In genomic region chr12:108565976-108566375, GRCh38 we compare ENCODE assay signal across 8 cellular contexts. TPM values are rescaled to one million over a fixed set of nuclear protein-coding genes. Genes with fewer than 3 reads are reported as not detected.
DNase-seq lines count a peak whose midpoint lies in the region; ATAC-seq and TF ChIP-seq lines count a peak whose summit lies in the region.

No MANE protein-coding gene starts in this region.

- no peak overlapping the region for H3K4me3 Mint-ChIP-seq in activated CD8-positive, alpha-beta T cell treated with anti-CD3 and anti-CD28 coated beads for 36 hours

- H3K4me1 Mint-ChIP-seq in activated CD8-positive, alpha-beta T cell treated with anti-CD3 and anti-CD28 coated beads for 36 hours (ENCODE audit: low read depth) = peaks cover 67% of the 10 kb centered on the region

- POLR2A ChIA-PET in activated CD8-positive, alpha-beta T cell treated with anti-CD3 and anti-CD28 coated beads for 36 hours (lab: Charles Lee) = interaction anchor here (0.5 to 14.9 kb wide), 4 partner anchors 52 to 258 kb away, joined by 3 to 225 read pairs (median 42); partner anchors contain the start of gene SELPLG
- POLR2A ChIA-PET in HEK293T (lab: Yijun Ruan, JAX) = no interaction called here

- peak overlapping the region; percentile 51 for H3K27ac ChIP-seq in effector memory CD4-positive, alpha-beta T cell (ENCODE audit: insufficient read depth, low read length, poor library complexity, severe bottlenecking)

- H3K9me3 ChIP-seq in effector memory CD4-positive, alpha-beta T cell (ENCODE audit: control insufficient read depth, low read length) = no peaks in the 10 kb centered on the region

- peaks cover 35% of the 10 kb centered on the region for H3K4me1 ChIP-seq in effector memory CD4-positive, alpha-beta T cell (ENCODE audit: control insufficient read depth, insufficient read depth, low read length, poor library complexity, severe bottlenecking)

- H3K36me3 ChIP-seq in effector memory CD4-positive, alpha-beta T cell (ENCODE audit: control insufficient read depth, insufficient read depth, low read length) = peaks cover 38% of the 10 kb centered on the region
- H3K36me3 ChIP-seq in H7 (replicated peaks; ENCODE audit: control insufficient read depth, insufficient read depth, low read length) = peaks cover 39% of the 10 kb centered on the region

- no peak for ATAC-seq in activated CD8-positive, alpha-beta T cell treated with anti-CD3 and anti-CD28 coated beads for 36 hours
- ATAC-seq in GM21526 (IDR thresholded peaks at IDR 0.05; ENCODE audit: low FRiP score, unreplicated experiment) = no peak

- H3K27me3 Mint-ChIP-seq in activated CD8-positive, alpha-beta T cell treated with anti-CD3 and anti-CD28 coated beads for 36 hours = no peaks in the 10 kb centered on the region

- intact Hi-C loops in activated CD8-positive, alpha-beta T cell treated with anti-CD3 and anti-CD28 coated beads for 36 hours (cut with micrococcal nuclease) = loop anchor here (10.0 kb wide), 1 partner anchor 389 kb away; no protein-coding TSS in a partner anchor

- H3K9me3 Mint-ChIP-seq in activated CD8-positive, alpha-beta T cell treated with anti-CD3 and anti-CD28 coated beads for 36 hours = no peaks in the 10 kb centered on the region

- no peak overlapping the region for H3K4me3 ChIP-seq in effector memory CD4-positive, alpha-beta T cell (ENCODE audit: insufficient read depth, low read depth, low read length, poor library complexity, severe bottlenecking)
- no peak overlapping the region for H3K4me3 ChIP-seq in H7 (ENCODE audit: insufficient read depth, low read depth, low read length)

- peaks cover 57% of the 10 kb centered on the region for H3K36me3 Mint-ChIP-seq in activated CD8-positive, alpha-beta T cell treated with anti-CD3 and anti-CD28 coated beads for 36 hours (ENCODE audit: low read depth)

- peak overlapping the region; percentile 75 for H3K27ac Mint-ChIP-seq in activated CD8-positive, alpha-beta T cell treated with anti-CD3 and anti-CD28 coated beads for 36 hours

- TF ChIP-seq CTCF in activated CD8-positive, alpha-beta T cell treated with anti-CD3 and anti-CD28 coated beads for 36 hours (IDR thresholded peaks at IDR 0.05) = no peak

- CTCF ChIA-PET in activated CD8-positive, alpha-beta T cell treated with anti-CD3 and anti-CD28 coated beads for 36 hours (lab: Charles Lee) = interaction anchor here (1.6 to 24.3 kb wide), 6 partner anchors 50 to 238 kb away, joined by 6 to 645 read pairs (median 28); partner anchors contain the start of gene SELPLG
- CTCF ChIA-PET in HEK293T (lab: Yijun Ruan, JAX) = interaction anchor here (1.7 kb wide), 1 partner anchor 52 kb away, joined by 4 read pairs; no protein-coding TSS in a partner anchor

- DNase-seq in EL (peak; percentile 85), NCI-H2029 treated with DMSO at 0.1 percent for 48 hours (lab: John Stamatoyannopoulos, UW) (peak; percentile 65), occipital lobe (lab: John Stamatoyannopoulos, UW) (peak; percentile 16), H7 (no peak), HEK293T (ENCODE audit: extremely low spot score) (no peak)
- DNase-seq in activated CD8-positive, alpha-beta T cell treated with anti-CD3 and anti-CD28 coated beads for 36 hours = peak; percentile 81
- peak; percentile 45 to 56 (median 50) for DNase-seq in effector memory CD4-positive, alpha-beta T cell

- no peaks in the 10 kb centered on the region for H3K27me3 ChIP-seq in effector memory CD4-positive, alpha-beta T cell (replicated peaks; ENCODE audit: control insufficient read depth, insufficient read depth, low read length, poor library complexity, severe bottlenecking)
- H3K27me3 ChIP-seq in H7 (ENCODE audit: control insufficient read depth, insufficient read depth, low read length) = no peaks in the 10 kb centered on the region

TF ChIP-seq in HEK293T, 16 proteins besides CTCF, POLR2A, EP300 and RAD21:
- no peak for TF ChIP-seq ELF4 (IDR thresholded peaks at IDR 0.05)
- no peak for TF ChIP-seq TARDBP (IDR thresholded peaks at IDR 0.05)
- TF ChIP-seq FOXA1 (IDR thresholded peaks at IDR 0.05) = no peak
- TF ChIP-seq HDGF (IDR thresholded peaks at IDR 0.05; ENCODE audit: borderline replicate concordance) = no peak
- TF ChIP-seq NFRKB (IDR thresholded peaks at IDR 0.05) = no peak
- TF ChIP-seq ARNT (IDR thresholded peaks at IDR 0.05) = no peak
- no peak for TF ChIP-seq CTBP1 (IDR thresholded peaks at IDR 0.05; ENCODE audit: borderline replicate concordance)
- TF ChIP-seq FOXM1 (IDR thresholded peaks at IDR 0.05; ENCODE audit: borderline replicate concordance) = no peak
- no peak for TF ChIP-seq PKNOX1 (IDR thresholded peaks at IDR 0.05)
- no peak for TF ChIP-seq BHLHE40 (IDR thresholded peaks at IDR 0.05; ENCODE audit: borderline replicate concordance)
- no peak for TF ChIP-seq L3MBTL2 (conservative IDR thresholded peaks at IDR 0.05)
- TF ChIP-seq SP1 (IDR thresholded peaks at IDR 0.05) = no peak
- no peak for TF ChIP-seq ZNF384 (IDR thresholded peaks at IDR 0.05)

RNA-seq across cellular contexts. Expression of gene ISCU, which starts 3.6 kb away (rescaled TPM):
- total RNA-seq in activated CD8-positive, alpha-beta T cell treated with anti-CD3 and anti-CD28 coated beads for 36 hours = 10 to 100 TPM; 69.4 to 70.5 TPM
- total RNA-seq in occipital lobe = 36.2 TPM
- total RNA-seq in H7 (2014; rRNA removed; shearing (Covaris generic)) = 89.3 and 97.3 TPM in 2 replicates

RNA-seq across cellular contexts. Expression of gene SART3, which starts 5.0 kb away (rescaled TPM):
- 10 to 100 TPM; 80.1 to 81.4 TPM for total RNA-seq in activated CD8-positive, alpha-beta T cell treated with anti-CD3 and anti-CD28 coated beads for 36 hours
- total RNA-seq in occipital lobe = 66.0 TPM
- total RNA-seq in H7 (2014; rRNA removed; shearing (Covaris generic)) = 89.7 and 124 TPM in 2 replicates

RNA-seq across cellular contexts. Expression of gene TMEM119, which starts 31.9 kb away (rescaled TPM):
- not detected for total RNA-seq in activated CD8-positive, alpha-beta T cell treated with anti-CD3 and anti-CD28 coated beads for 36 hours
- total RNA-seq in occipital lobe = 2.2 TPM
- total RNA-seq in H7 (2014; rRNA removed; shearing (Covaris generic)) = 0.24 and 0.85 TPM in 2 replicates

RNA-seq across cellular contexts. Expression of gene FICD, which starts 50.9 kb away (rescaled TPM):
- total RNA-seq in activated CD8-positive, alpha-beta T cell treated with anti-CD3 and anti-CD28 coated beads for 36 hours = 1 to 10 TPM; 3.4 to 3.9 TPM
- 5.0 TPM for total RNA-seq in occipital lobe
- 4.4 and 5.7 TPM in 2 replicates for total RNA-seq in H7 (2014; rRNA removed; shearing (Covaris generic))

Comparison
In these comparisons a context has a peak if more than half of its experiments do, and no peak if none do; other contexts are left out.
1. DNase-seq: peak in EL (single experiment), NCI-H2029 treated with DMSO at 0.1 percent for 48 hours (single experiment), activated CD8-positive, alpha-beta T cell treated with anti-CD3 and anti-CD28 coated beads for 36 hours (single experiment), effector memory CD4-positive, alpha-beta T cell (3 of 3) and occipital lobe (single experiment); none in H7 (single experiment) and HEK293T (single experiment).